ENCODE assay signal across 15 cellular contexts in genomic region chr4:77127837-77128621, GRCh38. TPM values are rescaled to one million over a fixed set of nuclear protein-coding genes. Genes with fewer than 3 reads are reported as not detected.
DNase-seq lines count a peak whose midpoint lies in the region; ATAC-seq, FAIRE-seq and TF ChIP-seq lines count a peak whose summit lies in the region.
"Had no signal": no experiment of that assay in that cellular context is flagged by ENCODE, and none has a peak within 500 bp of the region (broad histone marks: within the 10 kb centered on the region; RNA-seq: fewer than 3 reads in every experiment).

No MANE protein-coding gene starts in this region.

- H3K27ac ChIP-seq in KOPT-K1 (ENCODE audit: low read depth, low read length, poor library complexity, severe bottlenecking): peak overlapping the region; percentile 58
- H3K27ac ChIP-seq: cardiac muscle cell, ovary had no signal

- H3K27me3 Mint-ChIP-seq in natural killer cell treated with Interleukin-12 subunit alpha and Interleukin-12 subunit beta and Interleukin-15 and Interleukin-18, amount 100 ng/mL, for 72 hours: peaks cover 0 to 6% of the 10 kb centered on the region in 2 donors

- peaks cover 6 to 9% of the 10 kb centered on the region in 2 donors for H3K4me1 Mint-ChIP-seq in natural killer cell treated with Interleukin-12 subunit alpha and Interleukin-12 subunit beta and Interleukin-15 and Interleukin-18, amount 100 ng/mL, for 72 hours (ENCODE audit: low read depth in 2 of 2)

- peak; percentile 12 for DNase-seq in AG20443 (ENCODE audit: low spot score)
- no peak for DNase-seq in bronchial epithelial cell (ENCODE audit: low read depth)
- DNase-seq in natural killer cell treated with Interleukin-12 subunit alpha and Interleukin-12 subunit beta and Interleukin-15 and Interleukin-18, amount 100 ng/mL, for 72 hours (ENCODE audit: low spot score): no peak
- no peak for DNase-seq in OCI-M1 (lab: John Stamatoyannopoulos, UW)
- DNase-seq: ACHN, DND-41, left cardiac atrium, MG63, ovary, T-helper 2 cell had no signal

- peaks cover 4% of the 10 kb centered on the region for H3K9me3 ChIP-seq in KOPT-K1 (ENCODE audit: insufficient read depth, low read length, poor library complexity, severe bottlenecking)
- H3K9me3 ChIP-seq: MG63, ovary had no signal

- H3K4me3 ChIP-seq in bronchial epithelial cell (ENCODE audit: low read depth, low read length): no peak overlapping the region
- H3K4me3 ChIP-seq: cardiac muscle cell, MG63, ovary had no signal

- peak; percentile 68 for FAIRE-seq in bronchial epithelial cell (lab: Jason Lieb, UNC)

- no peaks in the 10 kb centered on the region for H3K36me3 ChIP-seq in KOPT-K1 (ENCODE audit: insufficient read depth, low read length)
- H3K36me3 ChIP-seq in bronchial epithelial cell (ENCODE audit: control insufficient read depth, insufficient read depth, low read length): no peaks in the 10 kb centered on the region
- H3K36me3 ChIP-seq: cardiac muscle cell, MG63, ovary had no signal

- peak overlapping the region; percentile 5 to 28 for H3K27ac Mint-ChIP-seq in natural killer cell treated with Interleukin-12 subunit alpha and Interleukin-12 subunit beta and Interleukin-15 and Interleukin-18, amount 100 ng/mL, for 72 hours

- TF ChIP-seq CTCF in bronchial epithelial cell (IDR thresholded peaks at IDR 0.05; ENCODE audit: insufficient read depth, low read length, severe bottlenecking): no peak

- H3K9me3 Mint-ChIP-seq in natural killer cell treated with Interleukin-12 subunit alpha and Interleukin-12 subunit beta and Interleukin-15 and Interleukin-18, amount 100 ng/mL, for 72 hours: no peaks in the 10 kb centered on the region

- no peaks in the 10 kb centered on the region for H3K36me3 Mint-ChIP-seq in natural killer cell treated with Interleukin-12 subunit alpha and Interleukin-12 subunit beta and Interleukin-15 and Interleukin-18, amount 100 ng/mL, for 72 hours

- no peaks in the 10 kb centered on the region for H3K27me3 ChIP-seq in bronchial epithelial cell (ENCODE audit: control insufficient read depth, insufficient read depth, low read length)
- H3K27me3 ChIP-seq: cardiac muscle cell, MG63, ovary had no signal

- ATAC-seq in natural killer cell treated with Interleukin-12 subunit alpha and Interleukin-12 subunit beta and Interleukin-15 and Interleukin-18, amount 100 ng/mL, for 72 hours: no peak
- ATAC-seq in GM18502 (IDR thresholded peaks at IDR 0.05; ENCODE audit: poor library complexity, unreplicated experiment) (no peak), HG02678 (IDR thresholded peaks at IDR 0.05; ENCODE audit: unreplicated experiment) (no peak), GM21447 (IDR thresholded peaks at IDR 0.05; ENCODE audit: unreplicated experiment) (no peak)
- ATAC-seq: left cardiac atrium had no signal

- H3K4me3 Mint-ChIP-seq in natural killer cell treated with Interleukin-12 subunit alpha and Interleukin-12 subunit beta and Interleukin-15 and Interleukin-18, amount 100 ng/mL, for 72 hours: peak overlapping the region; percentile 1

RNA-seq across cellular contexts. Expression of gene CCNG2, which starts 29.0 kb away (rescaled TPM):
- total RNA-seq in bronchial epithelial cell: 18.7 and 19.3 TPM in 2 replicates
- 10 to 100 TPM; 10.3 to 29.0 TPM for total RNA-seq in natural killer cell treated with Interleukin-12 subunit alpha and Interleukin-12 subunit beta and Interleukin-15 and Interleukin-18, amount 100 ng/mL, for 72 hours

RNA-seq across cellular contexts. Expression of gene CCNI, which starts 52.2 kb away (rescaled TPM):
- 148 and 181 TPM in 2 replicates for total RNA-seq in bronchial epithelial cell
- 100 to 1,000 TPM; 152 to 164 TPM for total RNA-seq in natural killer cell treated with Interleukin-12 subunit alpha and Interleukin-12 subunit beta and Interleukin-15 and Interleukin-18, amount 100 ng/mL, for 72 hours
